Comparison of ENCODE assay signal across 11 cellular contexts in genomic region chr4:107709916-107710315, GRCh38. TPM values are rescaled to one million over a fixed set of nuclear protein-coding genes. Genes with fewer than 3 reads are reported as not detected.
DNase-seq lines count a peak whose midpoint lies in the region; ATAC-seq and TF ChIP-seq lines count a peak whose summit lies in the region.
"Had no signal": no experiment of that assay in that cellular context is flagged by ENCODE, and none has a peak within 500 bp of the region (broad histone marks: within the 10 kb centered on the region; RNA-seq: fewer than 3 reads in every experiment).

No MANE protein-coding gene starts in this region.

- H3F3A ChIP-seq in smooth muscle cell (ENCODE audit: low read depth) = peaks cover 9% of the 10 kb centered on the region

- H2AFZ ChIP-seq in smooth muscle cell (ENCODE audit: low read depth) = no peak overlapping the region

- peaks cover 4% of the 10 kb centered on the region for H3K36me3 Mint-ChIP-seq in central memory CD8-positive, alpha-beta T cell (ENCODE audit: insufficient read depth)
- H3K36me3 Mint-ChIP-seq in immature natural killer cell = peaks cover 9 to 22% (median 11%) of the 10 kb centered on the region in 3 donors

- peaks cover 15% of the 10 kb centered on the region for H3K36me3 ChIP-seq in smooth muscle cell (ENCODE audit: low read depth)
- H3K36me3 ChIP-seq: heart left ventricle had no signal

- peak overlapping the region; percentile 28 for H3K4me2 ChIP-seq in smooth muscle cell

- peaks cover 5% of the 10 kb centered on the region for H3K4me1 Mint-ChIP-seq in central memory CD8-positive, alpha-beta T cell
- peaks cover 0 to 10% of the 10 kb centered on the region in 2 donors for H3K4me1 Mint-ChIP-seq in immature natural killer cell

- H3K27ac ChIP-seq in smooth muscle cell (ENCODE audit: low read depth) = peak overlapping the region; percentile 20

- H3K27me3 ChIP-seq in smooth muscle cell (ENCODE audit: low read depth) = no peaks in the 10 kb centered on the region
- H3K27me3 ChIP-seq: heart left ventricle had no signal

- H3K27me3 Mint-ChIP-seq in central memory CD8-positive, alpha-beta T cell = no peaks in the 10 kb centered on the region
- peaks cover 0 to 2% (median 0%) of the 10 kb centered on the region in 3 donors for H3K27me3 Mint-ChIP-seq in immature natural killer cell (ENCODE audit: low read depth in 3 of 3)
- H3K27me3 Mint-ChIP-seq: activated CD4-positive, alpha-beta memory T cell treated with anti-CD3 and anti-CD28 coated beads, Interleukin-2, amount 10 ng/mL, durations not matched to agents 7 days and 5 days had no signal

- TF ChIP-seq CTCF in smooth muscle cell (IDR thresholded peaks at IDR 0.05; ENCODE audit: borderline replicate concordance, insufficient read depth, poor library complexity, severe bottlenecking) = no peak

- DNase-seq in HCEC 1CT (peak; percentile 33), NOMO-1 treated with DMSO at 0.1 percent for 48 hours (lab: John Stamatoyannopoulos, UW; ENCODE audit: unreplicated experiment) (peak; percentile 98), smooth muscle cell (lab: John Stamatoyannopoulos, UW; ENCODE audit: unreplicated experiment) (no peak), immature natural killer cell (no peak), NCI-H2029 treated with DMSO at 0.1 percent for 48 hours (lab: John Stamatoyannopoulos, UW) (no peak)
- no peak for DNase-seq in central memory CD8-positive, alpha-beta T cell (ENCODE audit: low spot score in 2 of 2)
- DNase-seq in activated CD4-positive, alpha-beta T cell treated with anti-CD3 and anti-CD28 coated beads, Interleukin-2, amount 50 U/mL, for 48 hours = no peak
- DNase-seq: activated CD4-positive, alpha-beta memory T cell treated with anti-CD3 and anti-CD28 coated beads, Interleukin-2, amount 10 ng/mL, durations not matched to agents 7 days and 5 days; heart left ventricle; NCI-H69; SW 1271 had no signal

- 91% methylated on average over 1 of the region's 1 CpG for WGBS in smooth muscle cell (ENCODE audit: low lambda C conversion rate)

- peaks cover 5% of the 10 kb centered on the region for H3K4me1 ChIP-seq in smooth muscle cell (ENCODE audit: low read depth)

- ATAC-seq in central memory CD8-positive, alpha-beta T cell (replicated peaks; ENCODE audit: extremely low read depth, poor library complexity, severe bottlenecking) = no peak

- peaks cover 12% of the 10 kb centered on the region for H3K9me3 ChIP-seq in smooth muscle cell (replicated peaks; ENCODE audit: low read depth)

- H4K20me1 ChIP-seq in smooth muscle cell (ENCODE audit: low read depth) = peaks cover 56% of the 10 kb centered on the region

- H3K9me3 Mint-ChIP-seq in central memory CD8-positive, alpha-beta T cell = peaks cover 11% of the 10 kb centered on the region
- H3K9me3 Mint-ChIP-seq in immature natural killer cell = peaks cover 11 to 24% (median 18%) of the 10 kb centered on the region in 6 donors

- H3K4me3 Mint-ChIP-seq in central memory CD8-positive, alpha-beta T cell = no peak overlapping the region
- no peak overlapping the region for H3K4me3 Mint-ChIP-seq in immature natural killer cell
- H3K4me3 Mint-ChIP-seq: activated CD4-positive, alpha-beta memory T cell treated with anti-CD3 and anti-CD28 coated beads, Interleukin-2, amount 10 ng/mL, durations not matched to agents 7 days and 5 days had no signal

- no peak overlapping the region for H3K9ac ChIP-seq in smooth muscle cell (ENCODE audit: low read depth)

- peaks cover 100% of the 10 kb centered on the region for H3K79me2 ChIP-seq in smooth muscle cell (ENCODE audit: low read depth)

- peak overlapping the region; percentile 75 for H3K27ac Mint-ChIP-seq in central memory CD8-positive, alpha-beta T cell (ENCODE audit: low read depth)
- no peak overlapping the region for H3K27ac Mint-ChIP-seq in immature natural killer cell
- H3K27ac Mint-ChIP-seq: activated CD4-positive, alpha-beta memory T cell treated with anti-CD3 and anti-CD28 coated beads, Interleukin-2, amount 10 ng/mL, durations not matched to agents 7 days and 5 days had no signal

- no peak overlapping the region for H3K4me3 ChIP-seq in smooth muscle cell
- H3K4me3 ChIP-seq: heart left ventricle had no signal

RNA-seq across cellular contexts. Expression of gene PAPSS1, which starts 10.1 kb away (rescaled TPM):
- 188 and 206 TPM in 2 replicates for total RNA-seq in smooth muscle cell
- polyA plus RNA-seq in smooth muscle cell = 141 and 198 TPM in 2 replicates
- polyA plus RNA-seq in immature natural killer cell = 10 to 100 TPM; 24.1 to 61.9 (median 29.9) TPM

Comparison
In these comparisons a context has a peak if more than half of its experiments do, and no peak if none do; other contexts are left out.
1. DNase-seq: peak in HCEC 1CT (single experiment) and NOMO-1 treated with DMSO at 0.1 percent for 48 hours (single experiment); none in central memory CD8-positive, alpha-beta T cell (0 of 2), smooth muscle cell (single experiment), activated CD4-positive, alpha-beta T cell treated with anti-CD3 and anti-CD28 coated beads, Interleukin-2, amount 50 U/mL, for 48 hours (0 of 2), immature natural killer cell (0 of 3) and NCI-H2029 treated with DMSO at 0.1 percent for 48 hours (single experiment).